ENCODE assay signal across 8 cellular contexts in genomic region chr11:2377511-2378443, GRCh38. TPM values are rescaled to one million over a fixed set of nuclear protein-coding genes. Genes with fewer than 3 reads are reported as not detected.
A peak's percentile ranks its signal among the peaks of the same experiment; 100 is the strongest.
DNase-seq lines count a peak whose midpoint lies in the region; ATAC-seq, FAIRE-seq and TF ChIP-seq lines count a peak whose summit lies in the region.

No MANE protein-coding gene starts in this region.

- ATAC-seq in GM19328 (IDR thresholded peaks at IDR 0.05; ENCODE audit: unreplicated experiment) (peak; percentile 14), GM18868 (IDR thresholded peaks at IDR 0.05; ENCODE audit: unreplicated experiment) (no peak)

- no peak for TF ChIP-seq POLR2A in endothelial cell of umbilical vein (IDR thresholded peaks at IDR 0.05; ENCODE audit: low read depth, low read length)

- POLR2A ChIA-PET in endothelial cell of umbilical vein (lab: Charles Lee): interaction anchor here (0.8 to 2.0 kb wide), 5 partner anchors 10 to 73 kb away, joined by 3 to 17 read pairs (median 10); partner anchors contain the start of gene TSSC4

- TF ChIP-seq CTCF in endothelial cell of umbilical vein (IDR thresholded peaks at IDR 0.05; ENCODE audit: extremely low read depth in 1 of 2, insufficient read depth in 1 of 2, low read depth in 1 of 2, low read length in 2 of 2): no peak

- H3K4me3 ChIP-seq in MG63 (peak overlapping the region; percentile 92), endothelial cell of umbilical vein (replicated peaks in 1 of 3; ENCODE audit: insufficient read depth in 1 of 3, low read depth in 1 of 3, low read length in 3 of 3) (peak overlapping the region; percentile 72 to 80 (median 75)), mucosa of rectum (ENCODE audit: low read length in 2 of 2) (peak overlapping the region; percentile 66 to 76)

- peaks cover 37% of the 10 kb centered on the region for H3K36me3 ChIP-seq in MG63
- no peaks in the 10 kb centered on the region for H3K36me3 ChIP-seq in endothelial cell of umbilical vein (ENCODE audit: control insufficient read depth in 2 of 2, extremely low read depth in 1 of 2, insufficient read depth in 2 of 2, low read length in 2 of 2)
- no peaks in the 10 kb centered on the region for H3K36me3 ChIP-seq in mucosa of rectum (ENCODE audit: control insufficient read depth in 2 of 2, insufficient read depth in 2 of 2, low read length in 2 of 2)

- no peak for FAIRE-seq in endothelial cell of umbilical vein (lab: Jason Lieb, UNC)

- H3K27me3 ChIP-seq in MG63 (no peaks in the 10 kb centered on the region), endothelial cell of umbilical vein (ENCODE audit: control insufficient read depth in 2 of 2, insufficient read depth in 2 of 2, low read length in 2 of 2) (no peaks in the 10 kb centered on the region), mucosa of rectum (ENCODE audit: control insufficient read depth in 2 of 2, insufficient read depth in 2 of 2, low read length in 2 of 2) (no peaks in the 10 kb centered on the region)

- H3K9me3 ChIP-seq in MG63: no peaks in the 10 kb centered on the region
- no peaks in the 10 kb centered on the region for H3K9me3 ChIP-seq in endothelial cell of umbilical vein (replicated peaks; ENCODE audit: control insufficient read depth, insufficient read depth, low read length)
- no peaks in the 10 kb centered on the region for H3K9me3 ChIP-seq in mucosa of rectum (ENCODE audit: control insufficient read depth in 2 of 2, low read length in 2 of 2)

- no peaks in the 10 kb centered on the region for H4K20me1 ChIP-seq in endothelial cell of umbilical vein (replicated peaks; ENCODE audit: control insufficient read depth, extremely low read depth, insufficient read depth, low read length)

- CTCF ChIA-PET in endothelial cell of umbilical vein (lab: Charles Lee): interaction anchor here (1.2 to 2.9 kb wide), 10 partner anchors 9 to 515 kb away, joined by 3 to 23 read pairs (median 9); partner anchors contain the start of gene TSSC4

- peak overlapping the region; percentile 97 for H3K9ac ChIP-seq in endothelial cell of umbilical vein (replicated peaks; ENCODE audit: extremely low read depth, insufficient read depth, low read length)
- peak overlapping the region; percentile 81 to 86 for H3K9ac ChIP-seq in mucosa of rectum (ENCODE audit: low read depth in 1 of 2, low read length in 2 of 2)

- DNase-seq in AG08396 (ENCODE audit: low spot score) (peak; percentile 86), MG63 (peak; percentile 72), activated T-cell treated with anti-CD3 and anti-CD28 coated beads for 1 hour (ENCODE audit: low read depth) (peak; percentile 55), endothelial cell of umbilical vein (ENCODE audit: low read depth, low spot score) (peak; percentile 58), substantia nigra (lab: John Stamatoyannopoulos, UW) (peak in 28 of 49 donors; percentile 23 to 81 (median 58))

- peaks cover 55% of the 10 kb centered on the region for H3K79me2 ChIP-seq in endothelial cell of umbilical vein (ENCODE audit: control insufficient read depth, insufficient read depth, low read length)

- TSS peak; percentile 67 for BruUV-seq in endothelial cell of umbilical vein (replicated peaks; lab: Mats Ljungman, UMichigan)

- H3K27ac ChIP-seq in endothelial cell of umbilical vein (ENCODE audit: insufficient read depth, low read depth, low read length) (peak overlapping the region; percentile 91), mucosa of rectum (ENCODE audit: low read depth in 2 of 2, low read length in 2 of 2) (peak overlapping the region; percentile 84 to 91), substantia nigra (ENCODE audit: low read depth, low read length, poor library complexity, severe bottlenecking) (peak overlapping the region; percentile 83)

- H3K4me1 ChIP-seq in endothelial cell of umbilical vein (ENCODE audit: control insufficient read depth, extremely low read depth, insufficient read depth, low read length) (peaks cover 37% of the 10 kb centered on the region), mucosa of rectum (ENCODE audit: control insufficient read depth in 2 of 2, insufficient read depth in 2 of 2, low read length in 2 of 2) (peaks cover 44 to 54% of the 10 kb centered on the region in 2 donors)

- H3K9me1 ChIP-seq in endothelial cell of umbilical vein (replicated peaks; ENCODE audit: control insufficient read depth, extremely low read depth, insufficient read depth, low read length): no peaks in the 10 kb centered on the region

- intact Hi-C loops in endothelial cell of umbilical vein (cut with micrococcal nuclease): loop anchor here (1.0 to 2.0 kb wide), 2 partner anchors 23 to 41 kb away; partner anchors contain the start of gene TSSC4

- H2AFZ ChIP-seq in endothelial cell of umbilical vein (ENCODE audit: low read depth, low read length): no peak overlapping the region

- H3K4me2 ChIP-seq in endothelial cell of umbilical vein (ENCODE audit: insufficient read depth, low read length): peak overlapping the region; percentile 70

- dilution Hi-C loops in endothelial cell of umbilical vein (cut with MboI; ENCODE audit: extremely low pct_ligation_motif_present, low sequenced_read_pairs): no loop called here

TF ChIP-seq in endothelial cell of umbilical vein, 7 proteins besides CTCF, POLR2A, EP300 and RAD21:
- TF ChIP-seq MYC (IDR thresholded peaks at IDR 0.05; ENCODE audit: low read depth, low read length): no peak
- peak; percentile 17 for TF ChIP-seq POLR2AphosphoS5 (IDR thresholded peaks at IDR 0.05; ENCODE audit: insufficient read depth, low read depth, low read length)
- TF ChIP-seq JUN (IDR thresholded peaks at IDR 0.05; ENCODE audit: borderline replicate concordance, insufficient read depth, insufficient read length, low read depth): no peak
- no peak for TF ChIP-seq EZH2 (IDR thresholded peaks at IDR 0.05; ENCODE audit: borderline replicate concordance, low read depth, low read length, severe bottlenecking)

RNA-seq across cellular contexts. Expression of gene CD81, which starts 0.7 kb away (rescaled TPM):
- 141 and 182 TPM in 2 replicates for total RNA-seq in MG63 (2014; rRNA removed; shearing (Covaris generic); ENCODE audit: low replicate concordance)
- total RNA-seq in endothelial cell of umbilical vein: 409 and 445 TPM in 2 replicates
- polyA plus RNA-seq in endothelial cell of umbilical vein: 641 and 802 TPM in 2 replicates
- 406 and 474 TPM in 2 replicates for polyA plus RNA-seq in endothelial cell of umbilical vein (2011; cell fraction: cytosol; rRNA removed)
- polyA plus RNA-seq in endothelial cell of umbilical vein (2011; cell fraction: nucleus; rRNA removed): 199 and 205 TPM in 2 replicates
- polyA plus RNA-seq in endothelial cell of umbilical vein (2012): 516 and 727 TPM in 2 replicates
- 404 and 450 TPM in 2 replicates for polyA minus RNA-seq in endothelial cell of umbilical vein
- 53.1 TPM for polyA minus RNA-seq in endothelial cell of umbilical vein (2011; cell fraction: cytosol; rRNA and poly(A)+ RNA removed)
- polyA minus RNA-seq in endothelial cell of umbilical vein (2011; cell fraction: nucleus; rRNA and poly(A)+ RNA removed): 58.3 and 65.3 TPM in 2 replicates

RNA-seq across cellular contexts. Expression of gene TSSC4, which starts 22.8 kb away (rescaled TPM):
- 58.7 and 90.1 TPM in 2 replicates for total RNA-seq in MG63 (2014; rRNA removed; shearing (Covaris generic); ENCODE audit: low replicate concordance)
- total RNA-seq in endothelial cell of umbilical vein: 59.6 and 61.9 TPM in 2 replicates
- polyA plus RNA-seq in endothelial cell of umbilical vein: 42.7 and 53.4 TPM in 2 replicates
- 18.3 and 31.5 TPM in 2 replicates for polyA plus RNA-seq in endothelial cell of umbilical vein (2011; cell fraction: cytosol; rRNA removed)
- polyA plus RNA-seq in endothelial cell of umbilical vein (2011; cell fraction: nucleus; rRNA removed): 49.2 and 51.9 TPM in 2 replicates
- 32.6 and 42.6 TPM in 2 replicates for polyA plus RNA-seq in endothelial cell of umbilical vein (2012)
- 20.5 and 25.8 TPM in 2 replicates for polyA minus RNA-seq in endothelial cell of umbilical vein
- polyA minus RNA-seq in endothelial cell of umbilical vein (2011; cell fraction: cytosol; rRNA and poly(A)+ RNA removed): 15.2 TPM
- 24.1 and 48.8 TPM in 2 replicates for polyA minus RNA-seq in endothelial cell of umbilical vein (2011; cell fraction: nucleus; rRNA and poly(A)+ RNA removed)
